Comparison of ENCODE assay signal across 22 cellular contexts in genomic region chr4:158025131-158025530, GRCh38.
DNase-seq lines count a peak whose midpoint lies in the region; ATAC-seq and TF ChIP-seq lines count a peak whose summit lies in the region.
"Had no signal": no experiment of that assay in that cellular context is flagged by ENCODE, and none has a peak within 500 bp of the region (broad histone marks: within the 10 kb centered on the region; RNA-seq: fewer than 3 reads in every experiment).

No MANE protein-coding gene starts in this region.

- H3K79me2 ChIP-seq in hepatocyte (no peaks in the 10 kb centered on the region), OCI-LY7 (ENCODE audit: insufficient read depth, low read depth, low read length) (no peaks in the 10 kb centered on the region)

- no peak overlapping the region for H3K27ac ChIP-seq in RWPE2 (ENCODE audit: poor library complexity, severe bottlenecking)
- no peak overlapping the region for H3K27ac ChIP-seq in hepatocyte
- H3K27ac ChIP-seq in OCI-LY7 (ENCODE audit: low read depth, low read length, poor library complexity, severe bottlenecking) = no peak overlapping the region
- H3K27ac ChIP-seq: adrenal gland, cardiac muscle cell, psoas muscle, transverse colon had no signal

- DNase-seq in COLO829 (ENCODE audit: low spot score) = peak; percentile 81
- peak; percentile 63 for DNase-seq in HPDE6-E6E7 (ENCODE audit: extremely low spot score)
- DNase-seq in RWPE2 (ENCODE audit: low spot score) = no peak
- peak; percentile 29 for DNase-seq in hepatocyte (ENCODE audit: low spot score)
- DNase-seq in putamen (ENCODE audit: low spot score) = no peak
- DNase-seq in NCI-H2081 treated with DMSO at 0.1 percent for 48 hours (lab: John Stamatoyannopoulos, UW) = no peak
- no peak for DNase-seq in OCI-LY7 (ENCODE audit: low spot score)
- DNase-seq: activated CD4-positive, alpha-beta T cell treated with anti-CD3 and anti-CD28 coated beads, Interleukin-2, amount 50 U/mL, for 48 hours; activated gamma-delta T cell treated with Interleukin-2 at 50 U/mL for 16 hours; adrenal gland; CD4-positive, CD25-positive, alpha-beta regulatory T cell; NCI-H1105 treated with DMSO at 0.1 percent for 48 hours; NCI-H2107; NCI-H524; psoas muscle; stimulated activated CD4-positive, alpha-beta T cell treated with anti-CD3 and anti-CD28 coated beads, Interleukin-4, amount 100 ng/mL, for 24 hours; stimulated activated naive CD8-positive, alpha-beta T cell treated with anti-CD3 and anti-CD28 coated beads, Interleukin-15, amount 100 ng/mL, for 72 hours; T-helper 17 cell; transverse colon had no signal

- H3K9me2 ChIP-seq in hepatocyte (replicated peaks; ENCODE audit: insufficient read depth) (no peaks in the 10 kb centered on the region), OCI-LY7 (ENCODE audit: insufficient read depth, low read length) (no peaks in the 10 kb centered on the region)

- H3K4me1 ChIP-seq in RWPE2 (ENCODE audit: insufficient read depth, poor library complexity, severe bottlenecking) (peaks cover 18% of the 10 kb centered on the region), hepatocyte (ENCODE audit: insufficient read depth) (peaks cover 13% of the 10 kb centered on the region), OCI-LY7 (ENCODE audit: insufficient read depth, low read length, poor library complexity, severe bottlenecking) (no peaks in the 10 kb centered on the region)

- TF ChIP-seq CTCF in RWPE2 (IDR thresholded peaks at IDR 0.05; ENCODE audit: poor library complexity, severe bottlenecking) (no peak), hepatocyte (IDR thresholded peaks at IDR 0.05; ENCODE audit: poor library complexity) (no peak), OCI-LY7 (conservative IDR thresholded peaks at IDR 0.05; ENCODE audit: low read length) (no peak)

- H3K9me3 ChIP-seq in RWPE2 (ENCODE audit: severe bottlenecking) = no peaks in the 10 kb centered on the region
- H3K9me3 ChIP-seq in hepatocyte (ENCODE audit: low read depth) = peaks cover 5% of the 10 kb centered on the region
- no peaks in the 10 kb centered on the region for H3K9me3 ChIP-seq in OCI-LY7 (ENCODE audit: low read length)
- H3K9me3 ChIP-seq: adrenal gland had no signal

- H3K4me3 ChIP-seq in RWPE2 (ENCODE audit: severe bottlenecking) = no peak overlapping the region
- no peak overlapping the region for H3K4me3 ChIP-seq in hepatocyte
- H3K4me3 ChIP-seq in OCI-LY7 (ENCODE audit: low read depth, low read length, poor library complexity, severe bottlenecking) = no peak overlapping the region
- H3K4me3 ChIP-seq: adrenal gland, cardiac muscle cell, GM23338, psoas muscle, transverse colon had no signal

- H3K4me2 ChIP-seq in hepatocyte = no peak overlapping the region
- no peak overlapping the region for H3K4me2 ChIP-seq in OCI-LY7 (ENCODE audit: low read length)
- H3K4me2 ChIP-seq: GM23338 had no signal

- no TSS peak for BruUV-seq in OCI-LY7 (replicated peaks; lab: Mats Ljungman, UMichigan)

- H2AFZ ChIP-seq in hepatocyte (no peak overlapping the region), OCI-LY7 (ENCODE audit: low read length) (no peak overlapping the region)
- H2AFZ ChIP-seq: GM23338 had no signal

- H4K20me1 ChIP-seq in hepatocyte (ENCODE audit: insufficient read depth, poor library complexity, severe bottlenecking) = no peaks in the 10 kb centered on the region
- H4K20me1 ChIP-seq in OCI-LY7 (ENCODE audit: insufficient read depth, low read length) = no peaks in the 10 kb centered on the region

- POLR2A ChIA-PET in OCI-LY7 (lab: Charles Lee) = interaction anchor here (1.4 kb wide), 1 partner anchor 11 kb away, joined by 3 read pairs; no protein-coding TSS in a partner anchor

- ATAC-seq in RWPE2 (ENCODE audit: low read depth) = peak; percentile 91
- no peak for ATAC-seq in GM21619 (IDR thresholded peaks at IDR 0.05; ENCODE audit: unreplicated experiment)
- ATAC-seq: GM23338; psoas muscle; stimulated activated naive CD8-positive, alpha-beta T cell treated with anti-CD3 and anti-CD28 coated beads, Interleukin-15, amount 100 ng/mL, for 72 hours; T-helper 17 cell had no signal

- no peaks in the 10 kb centered on the region for H3K27me3 ChIP-seq in RWPE2 (ENCODE audit: insufficient read depth, poor library complexity, severe bottlenecking)
- no peaks in the 10 kb centered on the region for H3K27me3 ChIP-seq in hepatocyte
- H3K27me3 ChIP-seq: adrenal gland, cardiac muscle cell, transverse colon had no signal

- CTCF ChIA-PET in OCI-LY7 (lab: Charles Lee; ENCODE audit: unreplicated experiment) = no interaction called here

- H3K36me3 ChIP-seq in RWPE2 (ENCODE audit: low read depth) = no peaks in the 10 kb centered on the region
- H3K36me3 ChIP-seq in hepatocyte (replicated peaks; ENCODE audit: insufficient read depth, low read depth) = no peaks in the 10 kb centered on the region
- no peaks in the 10 kb centered on the region for H3K36me3 ChIP-seq in OCI-LY7 (ENCODE audit: insufficient read depth, low read length)
- H3K36me3 ChIP-seq: adrenal gland, cardiac muscle cell, transverse colon had no signal

- WGBS in hepatocyte (ENCODE audit: low lambda C conversion rate, missing lambda C conversion rate) = 100% methylated on average over 1 of the region's 1 CpG

- intact Hi-C loops in OCI-LY7 (cut with micrococcal nuclease; ENCODE audit: unreplicated experiment) = no loop called here

Comparison
In these comparisons a context has a peak if more than half of its experiments do, and no peak if none do; other contexts are left out.
1. DNase-seq: peak in COLO829 (single experiment), HPDE6-E6E7 (single experiment) and hepatocyte (single experiment); none in RWPE2 (single experiment), putamen (single experiment), NCI-H2081 treated with DMSO at 0.1 percent for 48 hours (single experiment) and OCI-LY7 (single experiment).